10 cellular contexts compared by ENCODE assay signal in the genomic region with DNA sequence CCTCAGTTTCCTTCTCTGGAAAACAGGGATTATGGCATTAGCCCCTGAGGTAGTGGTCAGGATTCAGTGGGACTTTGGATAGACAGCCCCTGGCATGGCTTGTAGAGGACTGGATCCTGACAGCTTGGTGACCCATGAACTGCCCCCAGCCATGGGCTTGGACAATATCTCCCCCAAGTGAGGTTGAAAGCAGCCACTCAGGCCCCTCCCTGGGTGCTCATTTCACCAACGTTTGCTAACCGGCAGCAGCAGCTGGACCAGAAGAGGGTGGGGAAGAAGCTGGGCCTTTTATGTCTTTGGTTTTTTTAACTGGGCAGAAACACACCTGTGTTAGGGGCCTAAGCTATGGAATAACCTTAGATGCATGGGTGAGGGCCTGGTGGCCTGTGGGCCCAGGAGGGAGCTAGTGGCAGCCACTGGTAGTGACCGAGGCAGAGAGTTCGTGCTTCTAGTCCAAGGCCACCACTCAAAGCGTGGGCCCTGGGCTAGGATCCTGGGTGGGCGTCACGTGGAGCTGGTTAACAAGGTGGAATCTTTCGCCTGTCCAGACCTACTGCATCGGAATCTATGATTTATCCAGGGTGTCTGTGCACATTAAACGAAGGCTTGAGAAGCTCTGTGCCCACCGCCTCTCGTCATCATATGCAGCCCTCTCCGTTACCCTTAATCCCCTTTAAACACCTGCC. TPM values are rescaled to one million over a fixed set of nuclear protein-coding genes. Genes with fewer than 3 reads are reported as not detected.
DNase-seq lines count a peak whose midpoint lies in the region; ATAC-seq and TF ChIP-seq lines count a peak whose summit lies in the region.
"Had no signal": no experiment of that assay in that cellular context is flagged by ENCODE, and none has a peak within 500 bp of the region (broad histone marks: within the 10 kb centered on the region; RNA-seq: fewer than 3 reads in every experiment).

No MANE protein-coding gene starts in this region.

- TF ChIP-seq EP300 in esophagus muscularis mucosa (IDR thresholded peaks at IDR 0.05), result no peak

- H3K9me3 ChIP-seq in esophagus muscularis mucosa, result no peaks in the 10 kb centered on the region
- H3K9me3 ChIP-seq: gastrocnemius medialis had no signal

- peak overlapping the region; percentile 82 for H3K4me3 Mint-ChIP-seq in progenitor cell of endocrine pancreas (ENCODE audit: low read depth)

- H3K27ac Mint-ChIP-seq in progenitor cell of endocrine pancreas, result no peak overlapping the region

- ATAC-seq in GM21786 (IDR thresholded peaks at IDR 0.05; ENCODE audit: unreplicated experiment) (no peak), GM21723 (IDR thresholded peaks at IDR 0.05; ENCODE audit: unreplicated experiment) (no peak)

- TF ChIP-seq CTCF in GM12872 (IDR thresholded peaks at IDR 0.05; ENCODE audit: insufficient read depth, low read depth, low read length) (peak; percentile 17; the same call in 1 of the 3 replicates), RWPE1 (conservative IDR thresholded peaks at IDR 0.05; ENCODE audit: low read depth) (no peak), esophagus muscularis mucosa (IDR thresholded peaks at IDR 0.05) (no peak), progenitor cell of endocrine pancreas (IDR thresholded peaks at IDR 0.05; ENCODE audit: unreplicated experiment) (no peak)

- WGBS in esophagus muscularis mucosa, result 88% methylated on average over 13 of the region's 13 CpGs

- H3K27me3 Mint-ChIP-seq in progenitor cell of endocrine pancreas, result no peaks in the 10 kb centered on the region

- intact Hi-C loops in esophagus muscularis mucosa (cut with DNase I), result no loop called here

- no peak for DNase-seq in RWPE1 (ENCODE audit: low spot score)
- no peak for DNase-seq in esophagus muscularis mucosa (ENCODE audit: extremely low spot score)
- no peak for DNase-seq in progenitor cell of endocrine pancreas (ENCODE audit: low spot score, unreplicated experiment)
- no peak for DNase-seq in GOT3 (lab: John Stamatoyannopoulos, UW)
- DNase-seq in H7, result no peak
- DNase-seq: central memory CD4-positive, alpha-beta T cell had no signal

- peaks cover 14 to 32% (median 27%) of the 10 kb centered on the region in 4 donors for H3K4me1 ChIP-seq in esophagus muscularis mucosa

- TF ChIP-seq POLR2A in esophagus muscularis mucosa (IDR thresholded peaks at IDR 0.05; ENCODE audit: low read depth), result no peak

- peaks cover 0 to 43% (median 26%) of the 10 kb centered on the region in 4 donors for H3K36me3 ChIP-seq in esophagus muscularis mucosa
- H3K36me3 ChIP-seq in H7 (replicated peaks; ENCODE audit: control insufficient read depth, insufficient read depth, low read length), result peaks cover 2% of the 10 kb centered on the region

- H3K4me3 ChIP-seq in esophagus muscularis mucosa, result peak overlapping the region in 3 of 4 donors; percentile 73 to 98 (median 96)
- H3K4me3 ChIP-seq in H7 (ENCODE audit: insufficient read depth, low read depth, low read length), result no peak overlapping the region

- H3K27me3 ChIP-seq in esophagus muscularis mucosa (no peaks in the 10 kb centered on the region), H7 (ENCODE audit: control insufficient read depth, insufficient read depth, low read length) (peaks cover 6% of the 10 kb centered on the region; the same call in 1 of the 2 replicates)
- H3K27me3 ChIP-seq: gastrocnemius medialis had no signal

- POLR2A ChIA-PET in RWPE1 (lab: Yijun Ruan, JAX; ENCODE audit: low non-redundant PET), result interaction anchor here (0.7 kb wide), 1 partner anchor 296 kb away, joined by 4 read pairs; no protein-coding TSS in a partner anchor

- CTCF ChIA-PET in RWPE1 (lab: Yijun Ruan, JAX), result interaction anchor here (0.6 to 2.9 kb wide), 9 partner anchors 9 to 458 kb away, joined by 3 to 10 read pairs (median 4); no protein-coding TSS in a partner anchor

- peaks cover 5% of the 10 kb centered on the region for H3K36me3 Mint-ChIP-seq in progenitor cell of endocrine pancreas (ENCODE audit: insufficient read depth)

- no peaks in the 10 kb centered on the region for H3K9me3 Mint-ChIP-seq in progenitor cell of endocrine pancreas (ENCODE audit: low read depth)

- H3K4me1 Mint-ChIP-seq in progenitor cell of endocrine pancreas (ENCODE audit: low read depth), result peaks cover 17% of the 10 kb centered on the region

- H3K27ac ChIP-seq in RWPE1, result peak overlapping the region; percentile 84
- no peak overlapping the region for H3K27ac ChIP-seq in esophagus muscularis mucosa (replicated peaks in 1 of 4)

RNA-seq across cellular contexts. Expression of gene SLC2A8, which starts 1.9 kb away (rescaled TPM):
- 10 to 100 TPM; 27.0 to 34.5 (median 31.7) TPM for total RNA-seq in esophagus muscularis mucosa
- 48.0 and 50.7 TPM in 2 replicates for total RNA-seq in progenitor cell of endocrine pancreas
- total RNA-seq in H7 (2014; rRNA removed; shearing (Covaris generic)), result 18.8 and 23.3 TPM in 2 replicates

RNA-seq across cellular contexts. Expression of gene ZNF79, which starts 25.3 kb away (rescaled TPM):
- total RNA-seq in esophagus muscularis mucosa (10 to 100 TPM in 3 of 4 donors, 1 to 10 TPM in 1; 8.3 to 12.8 (median 11.2) TPM), progenitor cell of endocrine pancreas (12.4 and 12.7 TPM in 2 replicates)
- total RNA-seq in H7 (2014; rRNA removed; shearing (Covaris generic)), result 5.3 and 6.5 TPM in 2 replicates

RNA-seq across cellular contexts. Expression of gene RPL12, which starts 52.3 kb away (rescaled TPM):
- total RNA-seq in esophagus muscularis mucosa (1,000 to 10,000 TPM in 3 of 4 donors, 100 to 1,000 TPM in 1; 880 to 2,334 (median 1,732) TPM), progenitor cell of endocrine pancreas (1,044 and 1,067 TPM in 2 replicates)
- total RNA-seq in H7 (2014; rRNA removed; shearing (Covaris generic)), result 2,182 and 2,219 TPM in 2 replicates

RNA-seq across cellular contexts. Expression of gene LRSAM1, which starts 52.5 kb away (rescaled TPM):
- total RNA-seq in esophagus muscularis mucosa, result 10 to 100 TPM; 13.6 to 26.2 (median 18.8) TPM
- total RNA-seq in progenitor cell of endocrine pancreas, result 28.5 TPM in 2 replicates
- total RNA-seq in H7 (2014; rRNA removed; shearing (Covaris generic)), result 15.8 and 18.5 TPM in 2 replicates
